21 cellular contexts compared by ENCODE assay signal in the genomic region with DNA sequence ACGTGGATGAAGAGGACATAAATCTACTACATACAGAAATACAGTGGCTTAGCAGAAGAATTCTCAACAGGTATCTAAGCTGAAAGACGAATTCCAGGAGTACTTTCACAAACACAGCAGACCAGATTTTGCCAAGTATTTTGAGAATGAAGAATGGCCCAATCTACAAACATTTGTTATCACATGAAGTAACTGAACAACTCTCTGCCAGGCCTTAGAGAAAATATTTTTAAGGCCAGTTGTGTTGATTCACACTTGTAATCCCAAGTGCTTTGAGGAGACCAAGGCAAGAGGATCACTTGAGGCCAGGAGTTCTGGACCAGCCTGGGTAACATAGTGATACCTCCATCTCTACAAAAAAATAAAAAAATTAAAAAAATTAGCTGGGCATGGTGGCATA. TPM values are rescaled to one million over a fixed set of nuclear protein-coding genes. Genes with fewer than 3 reads are reported as not detected.
A peak's percentile ranks its signal among the peaks of the same experiment; 100 is the strongest.
DNase-seq lines count a peak whose midpoint lies in the region; ATAC-seq, FAIRE-seq and TF ChIP-seq lines count a peak whose summit lies in the region.
"Had no signal": no experiment of that assay in that cellular context is flagged by ENCODE, and none has a peak within 500 bp of the region (broad histone marks: within the 10 kb centered on the region; RNA-seq: fewer than 3 reads in every experiment).

No MANE protein-coding gene starts in this region.

- intact Hi-C loops in natural killer cell (cut with micrococcal nuclease): no loop called here

- H3K4me1 Mint-ChIP-seq in natural killer cell (peaks cover 78 to 88% of the 10 kb centered on the region in 2 donors), mesothelial cell of epicardium (peaks cover 13% of the 10 kb centered on the region)
- peaks cover 68 to 77% of the 10 kb centered on the region in 2 donors for H3K4me1 Mint-ChIP-seq in natural killer cell treated with Interleukin-12 subunit alpha and Interleukin-12 subunit beta and Interleukin-15 and Interleukin-18, amount 100 ng/mL, for 72 hours (ENCODE audit: low read depth in 2 of 2)

- ATAC-seq in natural killer cell (no peak), GM21723 (IDR thresholded peaks at IDR 0.05; ENCODE audit: unreplicated experiment) (no peak)
- ATAC-seq in natural killer cell treated with Interleukin-12 subunit alpha and Interleukin-12 subunit beta and Interleukin-15 and Interleukin-18, amount 100 ng/mL, for 72 hours: no peak

- H3K27ac Mint-ChIP-seq in natural killer cell (peak overlapping the region; percentile 84 to 86), mesothelial cell of epicardium (peak overlapping the region; percentile 2)
- peak overlapping the region in 1 of 2 donors; percentile 82 for H3K27ac Mint-ChIP-seq in natural killer cell treated with Interleukin-12 subunit alpha and Interleukin-12 subunit beta and Interleukin-15 and Interleukin-18, amount 100 ng/mL, for 72 hours

- no peak for TF ChIP-seq CTCF in natural killer cell (IDR thresholded peaks at IDR 0.05)
- TF ChIP-seq CTCF in fibroblast of pulmonary artery (IDR thresholded peaks at IDR 0.05; ENCODE audit: low read length, missing control alignments): no peak
- no peak for TF ChIP-seq CTCF in mesothelial cell of epicardium (IDR thresholded peaks at IDR 0.05; ENCODE audit: unreplicated experiment)
- TF ChIP-seq CTCF in D721Med (IDR thresholded peaks at IDR 0.05; ENCODE audit: insufficient read depth, missing control alignments): no peak

- H3K4me3 Mint-ChIP-seq in natural killer cell (no peak overlapping the region), mesothelial cell of epicardium (no peak overlapping the region)
- no peak overlapping the region for H3K4me3 Mint-ChIP-seq in natural killer cell treated with Interleukin-12 subunit alpha and Interleukin-12 subunit beta and Interleukin-15 and Interleukin-18, amount 100 ng/mL, for 72 hours

- H3K9me3 Mint-ChIP-seq in natural killer cell (no peaks in the 10 kb centered on the region), mesothelial cell of epicardium (peaks cover 9% of the 10 kb centered on the region)
- no peaks in the 10 kb centered on the region for H3K9me3 Mint-ChIP-seq in natural killer cell treated with Interleukin-12 subunit alpha and Interleukin-12 subunit beta and Interleukin-15 and Interleukin-18, amount 100 ng/mL, for 72 hours

- H3K27me3 Mint-ChIP-seq in natural killer cell (ENCODE audit: low read depth in 2 of 2): no peaks in the 10 kb centered on the region
- no peaks in the 10 kb centered on the region for H3K27me3 Mint-ChIP-seq in natural killer cell treated with Interleukin-12 subunit alpha and Interleukin-12 subunit beta and Interleukin-15 and Interleukin-18, amount 100 ng/mL, for 72 hours
- no peaks in the 10 kb centered on the region for H3K27me3 Mint-ChIP-seq in mesothelial cell of epicardium (ENCODE audit: low read depth)

- DNase-seq in natural killer cell: no peak
- no peak for DNase-seq in natural killer cell treated with Interleukin-12 subunit alpha and Interleukin-12 subunit beta and Interleukin-15 and Interleukin-18, amount 100 ng/mL, for 72 hours (ENCODE audit: low spot score)
- peak; percentile 44 for DNase-seq in fibroblast of pulmonary artery (ENCODE audit: low read depth)
- no peak for DNase-seq in mesothelial cell of epicardium (ENCODE audit: low spot score in 2 of 2, unreplicated experiment in 2 of 2)
- no peak for DNase-seq in NCI-H2196 treated with DMSO at 0.1 percent for 48 hours (lab: John Stamatoyannopoulos, UW; ENCODE audit: unreplicated experiment)
- DNase-seq in DMS79 (lab: John Stamatoyannopoulos, UW): no peak
- no peak for DNase-seq in D721Med (ENCODE audit: insufficient read length, low spot score)
- DNase-seq: 8988T; COR-L47; DMS153; GF-D8; GM23248; NCI-H1105; NCI-H2081; NCI-H2171 treated with DMSO at 0.1 percent for 48 hours; NCI-H510A; NCI-H748 treated with DMSO at 0.1 percent for 48 hours; NK-92 treated with Interleukin-12 subunit alpha and Interleukin-12 subunit beta, amount 100 ng/mL, for 24 hours; SHP77 had no signal

- H3K36me3 Mint-ChIP-seq in natural killer cell (peaks cover 1% of the 10 kb centered on the region), mesothelial cell of epicardium (peaks cover 8% of the 10 kb centered on the region)
- H3K36me3 Mint-ChIP-seq in natural killer cell treated with Interleukin-12 subunit alpha and Interleukin-12 subunit beta and Interleukin-15 and Interleukin-18, amount 100 ng/mL, for 72 hours: peaks cover 2% of the 10 kb centered on the region

- FAIRE-seq in D721Med (lab: Jason Lieb, UNC): no peak

- no peak overlapping the region for H3K4me3 ChIP-seq in fibroblast of pulmonary artery (replicated peaks; ENCODE audit: low read depth, low read length)
- H3K4me3 ChIP-seq: GM23248, HAP-1 had no signal

RNA-seq across cellular contexts. Expression of a gene that starts 14.3 kb away (rescaled TPM):
- 100 to 1,000 TPM; 140 to 150 (median 140) TPM for total RNA-seq in natural killer cell
- total RNA-seq in natural killer cell treated with Interleukin-12 subunit alpha and Interleukin-12 subunit beta and Interleukin-15 and Interleukin-18, amount 100 ng/mL, for 72 hours: 10 to 100 TPM; 41.1 to 49.6 TPM
- total RNA-seq in mesothelial cell of epicardium: 26.0 to 27.4 TPM (median 27.0 TPM) in 3 replicates
